In the genomic region with DNA sequence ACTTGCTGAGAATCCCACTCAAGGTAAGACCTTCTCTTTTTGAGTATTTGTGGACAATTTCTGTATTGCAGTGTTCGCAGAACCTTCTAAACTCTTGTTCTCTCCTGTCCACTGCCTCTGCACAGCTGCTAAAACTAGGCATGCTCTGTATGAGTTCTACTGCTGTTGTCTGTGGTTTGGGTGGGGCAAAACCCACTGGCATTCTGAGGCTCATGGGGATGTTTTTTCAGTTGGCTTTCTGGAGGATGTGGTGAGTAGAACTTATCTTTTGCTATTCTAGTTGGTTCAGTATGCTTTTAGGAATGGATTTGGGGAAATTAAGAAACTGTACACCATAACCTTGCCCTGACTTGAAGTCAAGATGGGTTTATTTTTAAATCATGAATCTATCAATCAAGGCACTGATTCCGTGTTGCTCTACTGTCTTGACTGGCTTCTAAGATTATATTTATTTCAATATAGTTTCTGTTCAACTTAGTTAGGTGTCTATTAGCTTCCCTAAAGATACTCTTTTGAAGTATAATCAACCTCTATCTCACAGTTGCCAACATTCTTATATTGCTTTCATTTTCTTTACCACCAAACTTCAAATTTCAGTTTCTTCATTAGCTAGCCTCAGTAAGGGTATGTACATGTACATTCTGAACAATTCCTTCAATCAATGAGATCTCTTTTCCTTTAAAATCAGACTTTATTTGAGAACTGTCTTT, we compare ENCODE assay signal across 8 cellular contexts. TPM values are rescaled to one million over a fixed set of nuclear protein-coding genes. Genes with fewer than 3 reads are reported as not detected.
DNase-seq lines count a peak whose midpoint lies in the region; ATAC-seq and TF ChIP-seq lines count a peak whose summit lies in the region.

No MANE protein-coding gene starts in this region.

- intact Hi-C loops in left lung (cut with DNase I) = no loop called here
- intact Hi-C loops in ovary (cut with DNase I) = no loop called here
- intact Hi-C loops in psoas muscle (cut with DNase I) = no loop called here

- DNase-seq in NOMO-1 treated with dmso at 0.1 percent for 144 hours (lab: John Stamatoyannopoulos, UW; ENCODE audit: unreplicated experiment) (peak; percentile 88), activated T-helper 1 cell treated with Interleukin-2 at 50 U/mL for 16 hours (ENCODE audit: low read depth) (peak; percentile 43), left lung (no peak), ovary (no peak), psoas muscle (no peak), midbrain (lab: John Stamatoyannopoulos, UW) (no peak)

- TF ChIP-seq EP300 in ovary (IDR thresholded peaks at IDR 0.05) = no peak

- no peak for TF ChIP-seq CTCF in left lung (IDR thresholded peaks at IDR 0.05)
- no peak for TF ChIP-seq CTCF in ovary (IDR thresholded peaks at IDR 0.05)
- TF ChIP-seq CTCF in psoas muscle (IDR thresholded peaks at IDR 0.05) = no peak

- 70 to 76% (median 72%) methylated on average over 2 of the region's 2 CpGs for WGBS in ovary, 3 donors
- WGBS in psoas muscle, 3 donors = 68 to 80% (median 69%) methylated on average over 2 of the region's 2 CpGs

- H3K27me3 ChIP-seq in left lung (no peaks in the 10 kb centered on the region), ovary (no peaks in the 10 kb centered on the region), psoas muscle (ENCODE audit: insufficient read depth in 3 of 3, low read length in 2 of 3) (no peaks in the 10 kb centered on the region)

- ATAC-seq in GM18511 (IDR thresholded peaks at IDR 0.05; ENCODE audit: unreplicated experiment) = peak; percentile 88
- ATAC-seq in HG02759 (IDR thresholded peaks at IDR 0.05; ENCODE audit: unreplicated experiment) = peak; percentile 80
- ATAC-seq in left lung = peak; percentile 37
- ATAC-seq in psoas muscle = no peak

- H3K4me1 ChIP-seq in left lung = peaks cover 0 to 25% of the 10 kb centered on the region in 2 donors
- no peaks in the 10 kb centered on the region for H3K4me1 ChIP-seq in ovary (ENCODE audit: insufficient read depth)
- H3K4me1 ChIP-seq in psoas muscle = no peaks in the 10 kb centered on the region

- no peaks in the 10 kb centered on the region for H3K36me3 ChIP-seq in left lung
- H3K36me3 ChIP-seq in ovary = no peaks in the 10 kb centered on the region
- no peaks in the 10 kb centered on the region for H3K36me3 ChIP-seq in psoas muscle (ENCODE audit: insufficient read depth in 1 of 2, low read depth in 1 of 2)

- H3K4me3 ChIP-seq in left lung (no peak overlapping the region), ovary (no peak overlapping the region), psoas muscle (no peak overlapping the region)

- H3K27ac ChIP-seq in left lung (peak overlapping the region in 1 of 2 donors; percentile 34), ovary (no peak overlapping the region), psoas muscle (no peak overlapping the region)

- peaks cover 0 to 8% of the 10 kb centered on the region in 2 donors for H3K9me3 ChIP-seq in left lung
- H3K9me3 ChIP-seq in ovary = no peaks in the 10 kb centered on the region
- no peaks in the 10 kb centered on the region for H3K9me3 ChIP-seq in psoas muscle

- no peak for TF ChIP-seq POLR2A in ovary (IDR thresholded peaks at IDR 0.05)

RNA-seq across cellular contexts. Expression of gene C1GALT1, which starts 25.0 kb away (rescaled TPM):
- total RNA-seq in left lung (10 to 100 TPM; 28.2 to 39.3 TPM), ovary (10 to 100 TPM; 11.1 to 25.8 (median 14.9) TPM), psoas muscle (10 to 100 TPM; 12.5 to 23.3 (median 15.2) TPM)
- polyA plus RNA-seq in ovary (1 to 10 TPM; 3.2 to 9.9 TPM), psoas muscle (10 to 100 TPM in 1 of 3 donors, 1 to 10 TPM in 2; 3.9 to 18.8 (median 6.2) TPM)

Comparison
In these comparisons a context has a peak if more than half of its experiments do, and no peak if none do; other contexts are left out.
1. ATAC-seq: peak in GM18511 (single experiment), HG02759 (single experiment) and left lung (single experiment); none in psoas muscle (0 of 4).
2. DNase-seq: peak in NOMO-1 treated with dmso at 0.1 percent for 144 hours (single experiment) and activated T-helper 1 cell treated with Interleukin-2 at 50 U/mL for 16 hours (single experiment); none in left lung (0 of 2), ovary (0 of 5), psoas muscle (0 of 2) and midbrain (single experiment).